30 cellular contexts compared by ENCODE assay signal in the genomic region with DNA sequence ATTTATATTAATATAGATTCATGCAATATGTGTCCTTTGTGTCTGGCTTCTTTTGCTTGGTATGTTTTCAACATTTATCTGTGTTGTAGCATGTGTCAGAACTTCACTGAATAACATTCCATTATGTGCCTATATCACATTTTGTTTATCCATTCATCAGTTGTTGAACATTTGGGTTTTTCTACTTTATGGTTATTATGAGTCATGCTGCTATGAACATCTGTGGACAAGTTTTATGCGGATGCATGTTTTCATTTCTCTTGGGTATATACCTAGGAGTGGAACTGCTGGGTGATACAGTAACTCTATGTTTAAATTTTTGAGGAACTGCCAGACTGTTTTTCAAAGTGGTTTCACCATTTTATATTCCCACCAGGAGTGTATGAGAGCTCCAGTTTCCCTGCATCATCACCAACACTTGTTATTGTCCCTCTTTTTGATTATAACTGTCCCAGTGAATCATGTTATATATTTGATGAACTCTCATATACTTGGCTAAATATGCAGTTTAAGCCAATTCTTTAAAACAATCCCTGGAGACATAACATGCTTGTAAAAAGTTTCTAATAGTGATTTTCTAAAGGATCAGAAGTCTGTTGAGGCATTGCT.
"Had no signal": no experiment of that assay in that cellular context is flagged by ENCODE, and none has a peak within 500 bp of the region (broad histone marks: within the 10 kb centered on the region; RNA-seq: fewer than 3 reads in every experiment).

No MANE protein-coding gene starts in this region.

- H3K9me3 Mint-ChIP-seq: memory B cell; natural killer cell treated with Interleukin-12 subunit alpha and Interleukin-12 subunit beta and Interleukin-15 and Interleukin-18, amount 100 ng/mL, for 72 hours; neural crest cell; stimulated activated naive B cell treated with anti-CD40 and anti-IgM and Interleukin-4, amounts not matched to agents 10 μg/mL and 1 μg/mL and 100 μg/mL, for 72 hours had no signal

- H3K4me1 Mint-ChIP-seq: memory B cell; naive thymus-derived CD4-positive, alpha-beta T cell; stimulated activated naive B cell treated with anti-CD40 and anti-IgM and Interleukin-4, amounts not matched to agents 10 μg/mL and 1 μg/mL and 100 μg/mL, for 72 hours had no signal

- H3K4me3 Mint-ChIP-seq: memory B cell; naive thymus-derived CD4-positive, alpha-beta T cell; natural killer cell treated with Interleukin-12 subunit alpha and Interleukin-12 subunit beta and Interleukin-15 and Interleukin-18, amount 100 ng/mL, for 72 hours; neural crest cell; stimulated activated naive B cell treated with anti-CD40 and anti-IgM and Interleukin-4, amounts not matched to agents 10 μg/mL and 1 μg/mL and 100 μg/mL, for 72 hours had no signal

- H3K9me3 ChIP-seq: left ventricle myocardium inferior, mucosa of descending colon, neutrophil, ovary, prostate gland, testis, thyroid gland, transverse colon, upper lobe of left lung had no signal

- H3K4me3 ChIP-seq: left ventricle myocardium inferior, lung, mucosa of descending colon, ovary, prostate gland, skin epidermis, stomach, testis, thyroid gland, transverse colon, upper lobe of left lung, vagina had no signal

- H3K36me3 Mint-ChIP-seq: memory B cell; naive thymus-derived CD4-positive, alpha-beta T cell; natural killer cell treated with Interleukin-12 subunit alpha and Interleukin-12 subunit beta and Interleukin-15 and Interleukin-18, amount 100 ng/mL, for 72 hours; stimulated activated naive B cell treated with anti-CD40 and anti-IgM and Interleukin-4, amounts not matched to agents 10 μg/mL and 1 μg/mL and 100 μg/mL, for 72 hours had no signal

- DNase-seq: islet precursor cell; left ventricle myocardium inferior; midbrain; mucosa of descending colon; naive thymus-derived CD4-positive, alpha-beta T cell; occipital lobe; ovary; posterior cingulate gyrus; retina; right cardiac atrium; stimulated activated CD4-positive, alpha-beta T cell treated with anti-CD3 and anti-CD28 coated beads, Interleukin-12 subunit alpha, Interleukin-12 subunit beta, amount 100 ng/mL, for 4 hours; stimulated activated CD4-positive, alpha-beta T cell treated with anti-CD3 and anti-CD28 coated beads, Interleukin-15, amount 100 ng/mL, for 24 hours; stimulated activated CD4-positive, alpha-beta T cell treated with anti-CD3 and anti-CD28 coated beads, Interleukin-2, amount 100 ng/mL, for 24 hours; stimulated activated CD4-positive, alpha-beta T cell treated with anti-CD3 and anti-CD28 coated beads, Interleukin-4, amount 100 ng/mL, for 1 hour; stimulated activated naive B cell treated with anti-CD40 and anti-IgM and Interleukin-4, amounts not matched to agents 10 μg/mL and 1 μg/mL and 100 μg/mL, for 72 hours; stimulated activated naive CD8-positive, alpha-beta T cell treated with anti-CD3 and anti-CD28 coated beads, Interleukin-15, Interleukin-2, amounts not matched to agents 100 U/mL and 50 U/mL, for 24 hours; stomach; testis; thyroid gland; transverse colon; upper lobe of left lung had no signal

- ATAC-seq: mucosa of descending colon; naive thymus-derived CD4-positive, alpha-beta T cell; natural killer cell treated with Interleukin-12 subunit alpha and Interleukin-12 subunit beta and Interleukin-15 and Interleukin-18, amount 100 ng/mL, for 72 hours; right cardiac atrium; sciatic nerve; stimulated activated naive B cell treated with anti-CD40 and anti-IgM and Interleukin-4, amounts not matched to agents 10 μg/mL and 1 μg/mL and 100 μg/mL, for 72 hours; stimulated activated naive CD8-positive, alpha-beta T cell treated with anti-CD3 and anti-CD28 coated beads, Interleukin-15, Interleukin-2, amounts not matched to agents 100 U/mL and 50 U/mL, for 24 hours had no signal

- H3K27ac ChIP-seq: left ventricle myocardium inferior, neutrophil, ovary, prostate gland, skin epidermis, stomach, testis, thyroid gland, transverse colon, upper lobe of left lung, vagina had no signal

- H3K36me3 ChIP-seq: left ventricle myocardium inferior, neutrophil, ovary, prostate gland, stomach, thyroid gland, transverse colon, upper lobe of left lung, vagina had no signal

- H3K27me3 ChIP-seq: neutrophil, ovary, stomach, testis, thyroid gland, transverse colon, upper lobe of left lung, vagina had no signal

- H3K27me3 Mint-ChIP-seq: naive thymus-derived CD4-positive, alpha-beta T cell had no signal

- H3K27ac Mint-ChIP-seq: memory B cell; naive thymus-derived CD4-positive, alpha-beta T cell; natural killer cell treated with Interleukin-12 subunit alpha and Interleukin-12 subunit beta and Interleukin-15 and Interleukin-18, amount 100 ng/mL, for 72 hours; stimulated activated naive B cell treated with anti-CD40 and anti-IgM and Interleukin-4, amounts not matched to agents 10 μg/mL and 1 μg/mL and 100 μg/mL, for 72 hours had no signal

- H3K4me1 ChIP-seq: left ventricle myocardium inferior, prostate gland, stomach, testis, thyroid gland, transverse colon, upper lobe of left lung, vagina had no signal
